8 cellular contexts compared by ENCODE assay signal in the genomic region with DNA sequence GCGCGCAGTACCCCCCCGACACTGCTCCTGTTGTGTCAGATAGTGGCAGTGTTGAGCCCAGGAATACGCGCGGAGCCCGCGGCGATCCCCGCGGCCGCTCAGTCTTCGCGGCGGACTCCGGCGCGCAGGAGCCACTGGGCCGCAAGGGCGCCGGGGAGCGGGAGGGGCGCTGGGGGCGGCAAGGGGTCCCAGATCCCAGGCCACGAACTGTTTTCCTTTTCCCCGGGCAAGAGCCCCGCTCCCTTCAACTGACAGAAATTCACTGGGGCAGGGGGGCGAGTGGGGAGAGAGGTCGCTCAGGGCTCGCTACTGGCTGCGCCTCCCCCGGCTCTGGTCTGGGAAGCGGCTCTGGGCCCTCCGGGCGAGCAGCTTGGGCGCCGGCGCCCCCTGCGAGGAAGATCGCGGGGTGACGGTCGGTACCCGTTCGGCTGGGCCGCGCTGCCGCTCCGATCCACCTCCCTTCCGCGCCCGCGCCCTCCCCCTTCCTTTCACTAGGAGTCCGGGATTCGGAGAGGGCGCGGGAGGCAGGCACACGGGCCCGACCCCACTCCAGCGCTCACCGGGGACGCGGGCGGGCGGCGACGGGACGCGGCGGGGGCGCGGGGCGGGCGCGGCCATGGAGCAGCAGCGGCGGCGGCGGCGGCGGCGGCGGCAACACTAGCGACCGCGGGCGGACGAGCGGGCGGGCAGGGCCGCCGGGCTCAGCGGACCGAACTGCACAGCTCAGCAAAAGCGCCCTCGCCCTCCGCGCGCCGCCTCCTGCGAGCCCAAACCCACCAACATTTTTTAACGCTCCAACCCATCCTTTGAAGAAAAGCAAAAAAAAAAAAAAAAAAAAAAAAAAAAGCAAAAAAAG.
DNase-seq lines count a peak whose midpoint lies in the region; ATAC-seq and TF ChIP-seq lines count a peak whose summit lies in the region.

No MANE protein-coding gene starts in this region.

- H3K27ac ChIP-seq in cingulate gyrus (ENCODE audit: low read depth, low read length), result peak overlapping the region; percentile 88

- peak; percentile 86 for ATAC-seq in GM18873 (IDR thresholded peaks at IDR 0.05; ENCODE audit: low FRiP score, unreplicated experiment)
- peak; percentile 87 for ATAC-seq in HG03108 (IDR thresholded peaks at IDR 0.05; ENCODE audit: unreplicated experiment)

- DNase-seq in AG09319 (ENCODE audit: extremely low read depth, low read depth), result peak; percentile 72
- DNase-seq in NCI-H2171 treated with DMSO at 0.1 percent for 48 hours (lab: John Stamatoyannopoulos, UW), result peak; percentile 90
- DNase-seq in activated CD4-positive, alpha-beta T cell treated with anti-CD3 and anti-CD28 coated beads for 24 hours (ENCODE audit: low read depth in 2 of 2), result peak; percentile 50 to 55
- peak; percentile 96 for DNase-seq in left kidney (ENCODE audit: low read depth, low spot score)
- DNase-seq in stimulated activated CD4-positive, alpha-beta T cell treated with anti-CD3 and anti-CD28 coated beads, Interleukin-1b, Interleukin-23, amount 100 ng/mL, for 4 hours (ENCODE audit: low read depth in 2 of 2), result peak; percentile 48 to 53

- peak; percentile 55 for TF ChIP-seq CTCF in AG09319 (IDR thresholded peaks at IDR 0.05; ENCODE audit: low read depth, low read length)

Comparison
In these comparisons a context has a peak if more than half of its experiments do, and no peak if none do; other contexts are left out.
1. Peak in every context shown above with its lines: DNase-seq, ATAC-seq and H3K27ac ChIP-seq.